Comparison of ENCODE assay signal across 1 cellular context in genomic region chr20:62872863-62873261, GRCh38.
TF ChIP-seq lines count a peak whose summit lies in the region.

No MANE protein-coding gene starts in this region.

TF ChIP-seq in K562, 482 proteins besides CTCF, POLR2A, EP300 and RAD21:
- no peak for TF ChIP-seq SMARCA5 (IDR thresholded peaks at IDR 0.05)
